5 cellular contexts compared by ENCODE assay signal in genomic region chr6:83849610-83850009, GRCh38.
TF ChIP-seq lines count a peak whose summit lies in the region.

No MANE protein-coding gene starts in this region.

TF ChIP-seq in SK-N-SH, 30 proteins besides CTCF, POLR2A, EP300 and RAD21 (continues in another document):
- no peak for TF ChIP-seq IRF3 (IDR thresholded peaks at IDR 0.05; ENCODE audit: low read depth, low read length)
- no peak for TF ChIP-seq ZBTB33 (IDR thresholded peaks at IDR 0.05; ENCODE audit: borderline replicate concordance, low read depth)

TF ChIP-seq in SK-N-SH treated with all-trans-retinoic acid at 6 μM for 48 hours, 23 proteins besides CTCF, POLR2A, EP300 and RAD21:
- TF ChIP-seq POU6F1 (CRISPR knock-in tag; IDR thresholded peaks at IDR 0.05; ENCODE audit: borderline replicate concordance, low read depth): no peak
- TF ChIP-seq CREB5 (CRISPR knock-in tag; IDR thresholded peaks at IDR 0.05; ENCODE audit: low read depth): no peak
- no peak for TF ChIP-seq PATZ1 (CRISPR knock-in tag; IDR thresholded peaks at IDR 0.05; ENCODE audit: borderline replicate concordance)
- no peak for TF ChIP-seq PPARA (CRISPR knock-in tag; IDR thresholded peaks at IDR 0.05; ENCODE audit: borderline replicate concordance)
- no peak for TF ChIP-seq ZFP30 (CRISPR knock-in tag; IDR thresholded peaks at IDR 0.05)

TF ChIP-seq in HCT116, 20 proteins besides CTCF, POLR2A, EP300 and RAD21:
- TF ChIP-seq REST (IDR thresholded peaks at IDR 0.05; ENCODE audit: low read depth) (peak; percentile 42), EGR1 (IDR thresholded peaks at IDR 0.05; ENCODE audit: low read depth) (no peak)

TF ChIP-seq in Ishikawa, 13 proteins besides CTCF, POLR2A, EP300 and RAD21:
- TF ChIP-seq REST (IDR thresholded peaks at IDR 0.05; ENCODE audit: low read depth) (peak; percentile 73), ZBTB7A (IDR thresholded peaks at IDR 0.05; ENCODE audit: low read depth) (no peak), TAF1 (IDR thresholded peaks at IDR 0.05; ENCODE audit: low read depth) (no peak), EGR1 (IDR thresholded peaks at IDR 0.05) (no peak)
TF ChIP-seq in Ishikawa: peak in this region for 1.

TF ChIP-seq in K562, 482 proteins besides CTCF, POLR2A, EP300 and RAD21:
- TF ChIP-seq MIER1 (IDR thresholded peaks at IDR 0.05; ENCODE audit: low read depth) (0 out of 2 replicates have a peak, but pooled peaks have one; percentile 63), CTBP1 (IDR thresholded peaks at IDR 0.05; ENCODE audit: borderline replicate concordance) (no peak), EHMT2 (IDR thresholded peaks at IDR 0.05) (peak; percentile 69)
